In genomic region chr10:62817120-62817762, GRCh38 we compare ENCODE assay signal across 8 cellular contexts. TPM values are rescaled to one million over a fixed set of nuclear protein-coding genes. Genes with fewer than 3 reads are reported as not detected.
A peak's percentile ranks its signal among the peaks of the same experiment; 100 is the strongest.
DNase-seq lines count a peak whose midpoint lies in the region; ATAC-seq and TF ChIP-seq lines count a peak whose summit lies in the region.

No MANE protein-coding gene starts in this region.

- H4K20me1 ChIP-seq in H9 (ENCODE audit: control insufficient read depth, insufficient read depth, insufficient read length), result no peaks in the 10 kb centered on the region

- no peak overlapping the region for H2AK5ac ChIP-seq in H9 (ENCODE audit: insufficient read length, low read length)

- peak overlapping the region; percentile 74 for H3K4me2 ChIP-seq in H9 (ENCODE audit: insufficient read depth, insufficient read length, low read length)

- H3K14ac ChIP-seq in H9 (ENCODE audit: insufficient read depth, low read length), result peak overlapping the region; percentile 58; the same call in 1 of the 2 replicates

- peaks cover 24 to 29% of the 10 kb centered on the region in 2 experiments for H3K4me1 Mint-ChIP-seq in H9
- peaks cover 19% of the 10 kb centered on the region for H3K4me1 Mint-ChIP-seq in progenitor cell of endocrine pancreas (ENCODE audit: low read depth)

- H3K79me1 ChIP-seq in H9 (ENCODE audit: insufficient read depth, low read depth, low read length, poor library complexity, severe bottlenecking), result no peaks in the 10 kb centered on the region

- H3K23me2 ChIP-seq in H9 (ENCODE audit: insufficient read length, low read depth, low read length, poor library complexity, severe bottlenecking), result peaks cover 25% of the 10 kb centered on the region

- H3K9ac ChIP-seq in H9 (ENCODE audit: extremely low read depth, insufficient read length, low read length) (no peak overlapping the region), NT2/D1 (ENCODE audit: insufficient read length, low read depth) (peak overlapping the region; percentile 51)

- H3K4me3 Mint-ChIP-seq in H9 (peak overlapping the region; percentile 74 to 93), progenitor cell of endocrine pancreas (ENCODE audit: low read depth) (peak overlapping the region; percentile 90)

- ATAC-seq in Right ventricle myocardium inferior, result peak; percentile 42

- H3K4me1 ChIP-seq in H9 (ENCODE audit: insufficient read depth, low read length), result no peaks in the 10 kb centered on the region
- H3K4me1 ChIP-seq in NT2/D1 (ENCODE audit: insufficient read depth, insufficient read length), result no peaks in the 10 kb centered on the region

- H3K79me2 ChIP-seq in H9 (ENCODE audit: insufficient read depth, low read length), result no peaks in the 10 kb centered on the region

- H3K36me3 ChIP-seq in NT2/D1 (ENCODE audit: insufficient read depth, insufficient read length, low read length), result no peaks in the 10 kb centered on the region

- H3K23ac ChIP-seq in H9 (ENCODE audit: insufficient read length, low read depth, low read length), result no peak overlapping the region

- intact Hi-C loops in Right ventricle myocardium inferior (cut with DNase I), result loop anchor here (1.0 to 10.0 kb wide), 4 partner anchors 55 to 908 kb away; no protein-coding TSS in a partner anchor

- no peak overlapping the region for H2BK20ac ChIP-seq in H9 (ENCODE audit: low read depth, low read length, poor library complexity, severe bottlenecking)

- H2BK5ac ChIP-seq in H9 (ENCODE audit: insufficient read length, low read length), result no peak overlapping the region

- H3K27me3 Mint-ChIP-seq in H9 (ENCODE audit: low read depth), result peaks cover 90% of the 10 kb centered on the region
- peaks cover 80% of the 10 kb centered on the region for H3K27me3 Mint-ChIP-seq in progenitor cell of endocrine pancreas

- peaks cover 2 to 7% (median 6%) of the 10 kb centered on the region in 3 experiments; a peak in 5 of 7 replicates for H3K36me3 Mint-ChIP-seq in H9 (ENCODE audit: insufficient read depth in 1 of 3, low read depth in 3 of 3)
- H3K36me3 Mint-ChIP-seq in progenitor cell of endocrine pancreas (ENCODE audit: insufficient read depth), result no peaks in the 10 kb centered on the region

- H3K56ac ChIP-seq in H9 (ENCODE audit: insufficient read length, low read depth, low read length), result no peak overlapping the region

- 0 out of 7 replicates have a peak overlapping the region, but pooled peaks of 1 of the 3 experiments have one; percentile 53 for H3K27ac Mint-ChIP-seq in H9
- peak overlapping the region; percentile 95 for H3K27ac Mint-ChIP-seq in progenitor cell of endocrine pancreas

- H3K4me3 ChIP-seq in NT2/D1 (ENCODE audit: insufficient read length, low read depth), result peak overlapping the region; percentile 49

- no peak overlapping the region for H4K8ac ChIP-seq in H9 (replicated peaks; ENCODE audit: insufficient read length, low read depth, low read length)

- H3K27me3 ChIP-seq in H9 (ENCODE audit: insufficient read depth, low read length) (peaks cover 26% of the 10 kb centered on the region; the same call in 1 of the 2 replicates), NT2/D1 (ENCODE audit: insufficient read depth, insufficient read length) (peaks cover 80% of the 10 kb centered on the region)

- TF ChIP-seq CTCF in H9 (conservative IDR thresholded peaks at IDR 0.05) (no peak), progenitor cell of endocrine pancreas (IDR thresholded peaks at IDR 0.05; ENCODE audit: unreplicated experiment) (no peak)

- H4K91ac ChIP-seq in H9 (ENCODE audit: insufficient read length, low read depth, low read length), result no peak overlapping the region

- H2BK120ac ChIP-seq in H9 (ENCODE audit: low read depth, low read length, poor library complexity, severe bottlenecking), result no peak overlapping the region

- no peak overlapping the region for H3K18ac ChIP-seq in H9 (ENCODE audit: insufficient read length, low read depth, low read length)

- no peak overlapping the region for H3T11ph ChIP-seq in H9 (ENCODE audit: low read length)

- no peak overlapping the region for H4K5ac ChIP-seq in H9 (ENCODE audit: insufficient read length, low read depth, low read length)

- no peak overlapping the region for H2AFZ ChIP-seq in H9 (ENCODE audit: low read length)

- H3K27ac ChIP-seq in H9 (ENCODE audit: insufficient read length, low read depth, low read length), result no peak overlapping the region

- no peak overlapping the region for H3K4ac ChIP-seq in H9 (ENCODE audit: low read depth, low read length)

- H2BK12ac ChIP-seq in H9 (ENCODE audit: insufficient read length, low read depth, low read length), result no peak overlapping the region

- WGBS in H9 (ENCODE audit: extremely low coverage, insufficient read length, low lambda C conversion rate), result no CpG with 5 or more reads among the region's 49 CpGs

- DNase-seq in EH (ENCODE audit: low read depth), result peak; percentile 3
- DNase-seq in H9, result peak; percentile 41
- DNase-seq in NT2/D1 (ENCODE audit: low read depth, low spot score), result no peak
- DNase-seq in activated naive CD4-positive, alpha-beta T cell treated with Interleukin-2 at 50 U/mL for 16 hours, result peak; percentile 70
- peak; percentile 79 for DNase-seq in Right ventricle myocardium inferior (ENCODE audit: missing footprints)
- no peak for DNase-seq in progenitor cell of endocrine pancreas (ENCODE audit: low spot score, unreplicated experiment)
- DNase-seq in KG1 (lab: John Stamatoyannopoulos, UW), result no peak
- DNase-seq in epidermal melanocyte (ENCODE audit: insufficient read length, low spot score), result no peak

- H2BK15ac ChIP-seq in H9 (ENCODE audit: low read depth, low read length), result no peak overlapping the region

- H3K9me3 Mint-ChIP-seq in H9 (peaks cover 0 to 7% of the 10 kb centered on the region in 2 experiments; a peak in 3 of 5 replicates), progenitor cell of endocrine pancreas (ENCODE audit: low read depth) (no peaks in the 10 kb centered on the region)

- H3K9me3 ChIP-seq in H9 (ENCODE audit: control insufficient read depth, low read depth, low read length), result no peaks in the 10 kb centered on the region
- 0 out of 2 replicates have a peak, but pooled peaks cover 6% of the 10 kb centered on the region for H3K9me3 ChIP-seq in NT2/D1 (ENCODE audit: insufficient read depth, low read length)

RNA-seq across cellular contexts. Expression of gene EGR2, which starts 1.1 kb away (rescaled TPM):
- total RNA-seq in H9 (2021) (2.6 and 3.0 TPM in 2 replicates), Right ventricle myocardium inferior (1.0 TPM), progenitor cell of endocrine pancreas (0.71 and 1.1 TPM in 2 replicates)

RNA-seq across cellular contexts. Expression of gene ADO, which starts 12.7 kb away (rescaled TPM):
- 30.5 and 31.6 TPM in 2 replicates for total RNA-seq in H9 (2021)
- 16.3 TPM for total RNA-seq in Right ventricle myocardium inferior
- 22.6 and 22.9 TPM in 2 replicates for total RNA-seq in progenitor cell of endocrine pancreas

Comparison
In these comparisons a context has a peak if more than half of its experiments do, and no peak if none do; other contexts are left out.
1. DNase-seq: peak in EH (single experiment), H9 (single experiment), activated naive CD4-positive, alpha-beta T cell treated with Interleukin-2 at 50 U/mL for 16 hours (single experiment) and Right ventricle myocardium inferior (single experiment); none in NT2/D1 (single experiment), progenitor cell of endocrine pancreas (single experiment), KG1 (single experiment) and epidermal melanocyte (single experiment).